Comparison of ENCODE assay signal across 1 cellular context in the genomic region with DNA sequence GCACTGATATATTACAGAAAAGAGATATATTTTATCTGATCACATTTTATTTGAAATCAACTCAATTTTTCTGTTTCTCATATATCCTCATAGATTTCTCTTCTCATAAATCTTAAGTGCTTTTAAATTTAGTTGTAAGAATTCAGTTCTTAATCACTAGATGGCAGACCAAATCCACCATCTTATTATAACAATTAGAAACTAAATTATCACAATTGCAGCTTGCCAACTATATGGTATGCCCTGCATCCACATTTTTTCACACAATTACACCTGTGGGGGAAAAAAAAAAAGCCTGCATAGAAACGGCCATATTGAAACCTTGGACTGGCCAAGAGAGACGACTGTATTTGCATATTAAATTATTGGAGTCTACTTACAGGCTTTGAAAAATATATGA.
TF ChIP-seq lines count a peak whose summit lies in the region.

No MANE protein-coding gene starts in this region.

TF ChIP-seq in HEK293, 187 proteins besides CTCF, POLR2A, EP300 and RAD21 (continued from another document):
- TF ChIP-seq, protein P1, sequence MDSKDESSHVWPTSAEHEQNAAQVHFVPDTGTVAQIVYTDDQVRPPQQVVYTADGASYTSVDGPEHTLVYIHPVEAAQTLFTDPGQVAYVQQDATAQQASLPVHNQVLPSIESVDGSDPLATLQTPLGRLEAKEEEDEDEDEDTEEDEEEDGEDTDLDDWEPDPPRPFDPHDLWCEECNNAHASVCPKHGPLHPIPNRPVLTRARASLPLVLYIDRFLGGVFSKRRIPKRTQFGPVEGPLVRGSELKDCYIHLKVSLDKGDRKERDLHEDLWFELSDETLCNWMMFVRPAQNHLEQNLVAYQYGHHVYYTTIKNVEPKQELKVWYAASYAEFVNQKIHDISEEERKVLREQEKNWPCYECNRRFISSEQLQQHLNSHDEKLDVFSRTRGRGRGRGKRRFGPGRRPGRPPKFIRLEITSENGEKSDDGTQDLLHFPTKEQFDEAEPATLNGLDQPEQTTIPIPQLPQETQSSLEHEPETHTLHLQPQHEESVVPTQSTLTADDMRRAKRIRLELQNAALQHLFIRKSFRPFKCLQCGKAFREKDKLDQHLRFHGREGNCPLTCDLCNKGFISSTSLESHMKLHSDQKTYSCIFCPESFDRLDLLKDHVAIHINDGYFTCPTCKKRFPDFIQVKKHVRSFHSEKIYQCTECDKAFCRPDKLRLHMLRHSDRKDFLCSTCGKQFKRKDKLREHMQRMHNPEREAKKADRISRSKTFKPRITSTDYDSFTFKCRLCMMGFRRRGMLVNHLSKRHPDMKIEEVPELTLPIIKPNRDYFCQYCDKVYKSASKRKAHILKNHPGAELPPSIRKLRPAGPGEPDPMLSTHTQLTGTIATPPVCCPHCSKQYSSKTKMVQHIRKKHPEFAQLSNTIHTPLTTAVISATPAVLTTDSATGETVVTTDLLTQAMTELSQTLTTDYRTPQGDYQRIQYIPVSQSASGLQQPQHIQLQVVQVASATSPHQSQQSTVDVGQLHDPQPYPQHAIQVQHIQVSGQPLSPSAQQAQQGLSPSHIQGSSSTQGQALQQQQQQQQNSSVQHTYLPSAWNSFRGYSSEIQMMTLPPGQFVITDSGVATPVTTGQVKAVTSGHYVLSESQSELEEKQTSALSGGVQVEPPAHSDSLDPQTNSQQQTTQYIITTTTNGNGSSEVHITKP (tag by site-specific recombination; IDR thresholded peaks at IDR 0.05): no peak
- TF ChIP-seq ZNF658 (tag by site-specific recombination; IDR thresholded peaks at IDR 0.05): no peak
- TF ChIP-seq ZNF133 (tag by site-specific recombination; IDR thresholded peaks at IDR 0.05): no peak
- no peak for TF ChIP-seq ZSCAN23 (tag by site-specific recombination; IDR thresholded peaks at IDR 0.05)
TF ChIP-seq in HEK293: peak in this region for 0.
